In genomic region chr5:157309796-157310195, GRCh38 we compare ENCODE assay signal across 15 cellular contexts. TPM values are rescaled to one million over a fixed set of nuclear protein-coding genes. Genes with fewer than 3 reads are reported as not detected.
A peak's percentile ranks its signal among the peaks of the same experiment; 100 is the strongest.
DNase-seq lines count a peak whose midpoint lies in the region; ATAC-seq and TF ChIP-seq lines count a peak whose summit lies in the region.
"Had no signal": no experiment of that assay in that cellular context is flagged by ENCODE, and none has a peak within 500 bp of the region (broad histone marks: within the 10 kb centered on the region; RNA-seq: fewer than 3 reads in every experiment).

No MANE protein-coding gene starts in this region.

- H2AFZ ChIP-seq in GM23338 = no peak overlapping the region

- H3K4me1 ChIP-seq in GM23338 (ENCODE audit: insufficient read depth) = no peaks in the 10 kb centered on the region
- H3K4me1 ChIP-seq: A549 had no signal

- CTCF ChIA-PET in WTC11 (lab: Charles Lee) = no interaction called here

- no peak overlapping the region for H3K4me3 Mint-ChIP-seq in GM23338
- H3K4me3 Mint-ChIP-seq in naive thymus-derived CD8-positive, alpha-beta T cell = no peak overlapping the region
- no peak overlapping the region for H3K4me3 Mint-ChIP-seq in WTC11
- H3K4me3 Mint-ChIP-seq: mesothelial cell of epicardium had no signal

- peak; percentile 58 for ATAC-seq in GM23338
- peak in 1 of 2 donors; percentile 6 for ATAC-seq in activated naive CD4-positive, alpha-beta T cell treated with anti-CD3 and anti-CD28 coated beads, Interleukin-2, amount 50 U/mL, for 72 hours
- ATAC-seq in naive thymus-derived CD8-positive, alpha-beta T cell = no peak
- ATAC-seq in WTC11 = no peak; the same call in 1 of the 2 replicates
- ATAC-seq in HG03565 (IDR thresholded peaks at IDR 0.05; ENCODE audit: unreplicated experiment) = no peak
- ATAC-seq: left cardiac atrium had no signal

- H3K27ac ChIP-seq in GM23338 (ENCODE audit: low read depth) = no peak overlapping the region
- H3K27ac ChIP-seq: A549 had no signal

- no peaks in the 10 kb centered on the region for H3K79me2 ChIP-seq in GM23338 (replicated peaks; ENCODE audit: insufficient read depth)

- H3K4me3 ChIP-seq in GM23338 = no peak overlapping the region
- H3K4me3 ChIP-seq: A549 had no signal

- no peaks in the 10 kb centered on the region for H3F3A ChIP-seq in GM23338 (replicated peaks; ENCODE audit: low read depth)

- H3K27ac Mint-ChIP-seq in GM23338 (no peak overlapping the region), WTC11 (no peak overlapping the region)
- H3K27ac Mint-ChIP-seq in activated naive CD4-positive, alpha-beta T cell treated with anti-CD3 and anti-CD28 coated beads, Interleukin-2, amount 50 U/mL, for 72 hours = peak overlapping the region; percentile 72 to 76
- H3K27ac Mint-ChIP-seq in naive thymus-derived CD8-positive, alpha-beta T cell = peak overlapping the region in 9 of 10 donors; percentile 83 to 98 (median 92)
- H3K27ac Mint-ChIP-seq: mesothelial cell of epicardium had no signal

- H3K27me3 Mint-ChIP-seq in GM23338 (ENCODE audit: insufficient read depth, low read depth, poor library complexity) (peaks cover 3% of the 10 kb centered on the region), WTC11 (ENCODE audit: low read depth) (no peaks in the 10 kb centered on the region)
- no peaks in the 10 kb centered on the region for H3K27me3 Mint-ChIP-seq in naive thymus-derived CD8-positive, alpha-beta T cell

- no peaks in the 10 kb centered on the region for H3K27me3 ChIP-seq in GM23338 (ENCODE audit: insufficient read depth)

- no peaks in the 10 kb centered on the region for H3K36me3 ChIP-seq in GM23338 (ENCODE audit: insufficient read depth)

- H3K36me3 Mint-ChIP-seq in GM23338 (ENCODE audit: low read depth) = peaks cover 6% of the 10 kb centered on the region
- peaks cover 23 to 50% of the 10 kb centered on the region in 2 donors for H3K36me3 Mint-ChIP-seq in activated naive CD4-positive, alpha-beta T cell treated with anti-CD3 and anti-CD28 coated beads, Interleukin-2, amount 50 U/mL, for 72 hours
- peaks cover 11 to 93% (median 32%) of the 10 kb centered on the region in 3 donors for H3K36me3 Mint-ChIP-seq in naive thymus-derived CD8-positive, alpha-beta T cell
- peaks cover 14% of the 10 kb centered on the region for H3K36me3 Mint-ChIP-seq in WTC11

- TF ChIP-seq CTCF in GM23338 (conservative IDR thresholded peaks at IDR 0.05; ENCODE audit: low read depth in 2 of 2) (no peak), WTC11 (IDR thresholded peaks at IDR 0.05) (no peak)

- POLR2A ChIA-PET in naive thymus-derived CD8-positive, alpha-beta T cell (lab: Charles Lee) = no interaction called here
- POLR2A ChIA-PET in WTC11 (lab: Charles Lee) = no interaction called here

- no peak overlapping the region for H3K4me2 ChIP-seq in GM23338
- H3K4me2 ChIP-seq: A549 had no signal

- no peaks in the 10 kb centered on the region for H3K4me1 Mint-ChIP-seq in GM23338
- H3K4me1 Mint-ChIP-seq in naive thymus-derived CD8-positive, alpha-beta T cell = peaks cover 31 to 76% (median 74%) of the 10 kb centered on the region in 4 donors
- H3K4me1 Mint-ChIP-seq in WTC11 = no peaks in the 10 kb centered on the region
- H3K4me1 Mint-ChIP-seq: mesothelial cell of epicardium had no signal

- H3K9me2 ChIP-seq in GM23338 (ENCODE audit: insufficient read depth) = no peaks in the 10 kb centered on the region

- DNase-seq in NCI-H748 (lab: John Stamatoyannopoulos, UW; ENCODE audit: unreplicated experiment) (peak; percentile 15), NCI-H748 treated with DMSO at 0.1 percent for 48 hours (lab: John Stamatoyannopoulos, UW) (no peak), GM23338 (ENCODE audit: low spot score) (peak; percentile 16), SKM-1 treated with dmso at 0.1 percent for 144 hours (lab: John Stamatoyannopoulos, UW; ENCODE audit: unreplicated experiment) (no peak), WTC11 (ENCODE audit: low spot score) (no peak)
- DNase-seq in activated naive CD4-positive, alpha-beta T cell treated with anti-CD3 and anti-CD28 coated beads, Interleukin-2, amount 50 U/mL, for 72 hours (ENCODE audit: low spot score in 2 of 2) = no peak
- DNase-seq in naive thymus-derived CD8-positive, alpha-beta T cell = no peak
- DNase-seq: DMS79; left cardiac atrium; NCI-H2029 treated with DMSO at 0.1 percent for 48 hours; SHP77; stimulated activated CD4-positive, alpha-beta T cell treated with anti-CD3 and anti-CD28 coated beads, Interleukin-12 subunit alpha, Interleukin-12 subunit beta, amount 100 ng/mL, for 4 hours had no signal

- H4K20me1 ChIP-seq in GM23338 (replicated peaks; ENCODE audit: insufficient read depth) = no peaks in the 10 kb centered on the region

- H3K9me3 Mint-ChIP-seq in GM23338 (no peaks in the 10 kb centered on the region; the same call in 2 of the 3 replicates), WTC11 (no peaks in the 10 kb centered on the region)
- no peaks in the 10 kb centered on the region for H3K9me3 Mint-ChIP-seq in activated naive CD4-positive, alpha-beta T cell treated with anti-CD3 and anti-CD28 coated beads, Interleukin-2, amount 50 U/mL, for 72 hours
- no peaks in the 10 kb centered on the region for H3K9me3 Mint-ChIP-seq in naive thymus-derived CD8-positive, alpha-beta T cell
- H3K9me3 Mint-ChIP-seq: mesothelial cell of epicardium had no signal

TF ChIP-seq in GM23338, 12 proteins besides CTCF, POLR2A, EP300 and RAD21 (continues in another document):
- TF ChIP-seq REST (IDR thresholded peaks at IDR 0.05; ENCODE audit: unreplicated experiment) = no peak
- no peak for TF ChIP-seq NANOG (IDR thresholded peaks at IDR 0.05; ENCODE audit: borderline replicate concordance)
- no peak for TF ChIP-seq STAT1 (IDR thresholded peaks at IDR 0.05; ENCODE audit: unreplicated experiment)
- TF ChIP-seq JUNB (IDR thresholded peaks at IDR 0.05; ENCODE audit: unreplicated experiment) = no peak
- no peak for TF ChIP-seq EZH2 (IDR thresholded peaks at IDR 0.05; ENCODE audit: low read depth, unreplicated experiment)

TF ChIP-seq in WTC11, 78 proteins besides CTCF, POLR2A, EP300 and RAD21:
- TF ChIP-seq GRHL2 (CRISPR knock-in tag; IDR thresholded peaks at IDR 0.05; ENCODE audit: insufficient replicate concordance, severe bottlenecking) = no peak
- TF ChIP-seq GABPB1 (CRISPR knock-in tag; IDR thresholded peaks at IDR 0.05) = no peak
- TF ChIP-seq ZBTB21 (CRISPR knock-in tag; IDR thresholded peaks at IDR 0.05; ENCODE audit: borderline replicate concordance) = no peak
TF ChIP-seq in WTC11: peak in this region for 0.

RNA-seq across cellular contexts. Expression of gene CYFIP2, which starts 43.9 kb away (rescaled TPM):
- 78.4 and 98.4 TPM in 2 replicates for total RNA-seq in GM23338 (2014; rRNA removed; shearing (Covaris generic))
- polyA plus RNA-seq in GM23338 (2016; fragmentation: Nextera tagmentation; extraction: Ambion mirVana) = 54.1 and 58.9 TPM in 2 replicates
- 100 to 1,000 TPM; 335 to 493 TPM for total RNA-seq in activated naive CD4-positive, alpha-beta T cell treated with anti-CD3 and anti-CD28 coated beads, Interleukin-2, amount 50 U/mL, for 72 hours
- 100 to 1,000 TPM; 395 to 412 TPM for total RNA-seq in naive thymus-derived CD8-positive, alpha-beta T cell
- 100 to 1,000 TPM; 417 to 668 (median 506) TPM for polyA plus RNA-seq in naive thymus-derived CD8-positive, alpha-beta T cell
- total RNA-seq in WTC11 (2021) = 95.3 to 102 TPM (median 101 TPM) in 3 replicates

Comparison
In these comparisons a context has a peak if more than half of its experiments do, and no peak if none do; other contexts are left out.
1. DNase-seq: peak in NCI-H748 (single experiment) and GM23338 (single experiment); none in NCI-H748 treated with DMSO at 0.1 percent for 48 hours (single experiment), activated naive CD4-positive, alpha-beta T cell treated with anti-CD3 and anti-CD28 coated beads, Interleukin-2, amount 50 U/mL, for 72 hours (0 of 2), naive thymus-derived CD8-positive, alpha-beta T cell (0 of 10), SKM-1 treated with dmso at 0.1 percent for 144 hours (single experiment) and WTC11 (single experiment).
2. H3K27ac Mint-ChIP-seq: peak in activated naive CD4-positive, alpha-beta T cell treated with anti-CD3 and anti-CD28 coated beads, Interleukin-2, amount 50 U/mL, for 72 hours (2 of 2) and naive thymus-derived CD8-positive, alpha-beta T cell (9 of 10); none in GM23338 (single experiment) and WTC11 (single experiment).